Comparison of ENCODE assay signal across 8 cellular contexts in the genomic region with DNA sequence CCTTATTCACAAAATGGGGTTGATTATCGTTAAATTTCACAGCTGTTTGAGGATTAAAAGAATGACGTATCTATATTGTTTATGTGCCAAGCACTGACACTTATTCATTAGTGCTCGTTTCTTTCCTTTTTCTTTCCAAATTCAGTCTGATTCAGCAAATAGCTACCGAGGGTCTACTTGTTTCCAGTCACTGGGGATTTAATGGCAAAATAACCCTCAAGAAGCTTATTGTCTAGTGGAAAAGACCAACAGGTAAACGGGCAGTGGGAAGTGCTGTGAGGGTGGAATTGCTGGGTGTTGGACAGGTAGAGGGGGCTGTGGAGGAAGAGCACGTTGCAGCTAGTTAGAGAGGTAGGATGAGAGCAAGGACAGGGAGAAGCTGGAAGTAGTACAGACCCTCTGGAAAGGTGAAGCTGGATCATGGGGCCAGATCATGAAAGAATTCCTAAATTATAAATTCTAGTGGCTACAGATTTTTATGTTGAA. TPM values are rescaled to one million over a fixed set of nuclear protein-coding genes. Genes with fewer than 3 reads are reported as not detected.
DNase-seq lines count a peak whose midpoint lies in the region; ATAC-seq and TF ChIP-seq lines count a peak whose summit lies in the region.
"Had no signal": no experiment of that assay in that cellular context is flagged by ENCODE, and none has a peak within 500 bp of the region (broad histone marks: within the 10 kb centered on the region; RNA-seq: fewer than 3 reads in every experiment).

No MANE protein-coding gene starts in this region.

- CTCF ChIA-PET in activated CD8-positive, alpha-beta T cell treated with anti-CD3 and anti-CD28 coated beads for 36 hours (lab: Charles Lee) = interaction anchor here (0.7 to 3.2 kb wide), 25 partner anchors 8 to 527 kb away, joined by 3 to 23 read pairs (median 4); no protein-coding TSS in a partner anchor

- H3K4me3 Mint-ChIP-seq in activated CD8-positive, alpha-beta T cell treated with anti-CD3 and anti-CD28 coated beads for 36 hours = peak overlapping the region; percentile 68

- H3K27me3 Mint-ChIP-seq in activated CD8-positive, alpha-beta T cell treated with anti-CD3 and anti-CD28 coated beads for 36 hours = peaks cover 15% of the 10 kb centered on the region

- POLR2A ChIA-PET in activated CD8-positive, alpha-beta T cell treated with anti-CD3 and anti-CD28 coated beads for 36 hours (lab: Charles Lee) = interaction anchor here (1.1 kb wide), 1 partner anchor 70 kb away, joined by 3 read pairs; no protein-coding TSS in a partner anchor

- H3K4me2 ChIP-seq in hepatocyte = peak overlapping the region; percentile 67

- H2AFZ ChIP-seq in hepatocyte = peak overlapping the region; percentile 69

- H3K9ac ChIP-seq in HUES6 (ENCODE audit: low read length) = peak overlapping the region; percentile 6

- H3K79me2 ChIP-seq in hepatocyte = no peaks in the 10 kb centered on the region

- no peak for ATAC-seq in activated CD8-positive, alpha-beta T cell treated with anti-CD3 and anti-CD28 coated beads for 36 hours
- ATAC-seq in GM21825 (IDR thresholded peaks at IDR 0.05; ENCODE audit: unreplicated experiment) = no peak

- H3K36me3 ChIP-seq in HUES6 (ENCODE audit: control insufficient read depth, insufficient read depth, low read length) = no peaks in the 10 kb centered on the region
- no peaks in the 10 kb centered on the region for H3K36me3 ChIP-seq in hepatocyte (replicated peaks; ENCODE audit: insufficient read depth, low read depth)
- H3K36me3 ChIP-seq in stomach = no peaks in the 10 kb centered on the region

- peaks cover 19% of the 10 kb centered on the region for H3K4me1 Mint-ChIP-seq in activated CD8-positive, alpha-beta T cell treated with anti-CD3 and anti-CD28 coated beads for 36 hours (ENCODE audit: low read depth)

- intact Hi-C loops in activated CD8-positive, alpha-beta T cell treated with anti-CD3 and anti-CD28 coated beads for 36 hours (cut with micrococcal nuclease) = no loop called here
- intact Hi-C loops in stomach (cut with DNase I; ENCODE audit: low total_unique reads) = no loop called here

- WGBS in hepatocyte (ENCODE audit: low lambda C conversion rate, missing lambda C conversion rate) = 27% methylated on average over 6 of the region's 6 CpGs
- 6 to 17% (median 11%) methylated on average over 6 of the region's 6 CpGs for WGBS in stomach, 5 donors

- H3K4me1 ChIP-seq in HUES6 (ENCODE audit: control insufficient read depth, insufficient read depth, low read length) (peaks cover 12% of the 10 kb centered on the region), hepatocyte (ENCODE audit: insufficient read depth) (peaks cover 18% of the 10 kb centered on the region), stomach (peaks cover 9 to 18% (median 15%) of the 10 kb centered on the region in 4 donors)

- no peaks in the 10 kb centered on the region for H4K20me1 ChIP-seq in hepatocyte (ENCODE audit: insufficient read depth, poor library complexity, severe bottlenecking)

- H3K9me3 ChIP-seq in HUES6 (ENCODE audit: control insufficient read depth, insufficient read depth, low read depth, low read length) (no peaks in the 10 kb centered on the region), hepatocyte (ENCODE audit: low read depth) (no peaks in the 10 kb centered on the region), stomach (no peaks in the 10 kb centered on the region)

- no peak overlapping the region for H3K27ac Mint-ChIP-seq in activated CD8-positive, alpha-beta T cell treated with anti-CD3 and anti-CD28 coated beads for 36 hours
- H3K27ac Mint-ChIP-seq: dendritic cell treated with granulocyte-macrophage colony-stimulating factor and Interleukin-4, amounts not matched to agents 40 ng/mL and 50 ng/mL, for 4 days had no signal

- H3K27ac ChIP-seq in HUES6 (ENCODE audit: low read depth, low read length) (no peak overlapping the region), hepatocyte (peak overlapping the region; percentile 43), stomach (peak overlapping the region in 4 of 5 donors; percentile 33 to 70 (median 43))

- no peaks in the 10 kb centered on the region for H3K9me2 ChIP-seq in hepatocyte (replicated peaks; ENCODE audit: insufficient read depth)

- no peak for DNase-seq in activated CD8-positive, alpha-beta T cell treated with anti-CD3 and anti-CD28 coated beads for 36 hours
- DNase-seq in hepatocyte (ENCODE audit: low spot score) (no peak), stomach (no peak), GM10266 (ENCODE audit: extremely low spot score) (no peak), NCI-H1694 treated with DMSO at 0.1 percent for 48 hours (lab: John Stamatoyannopoulos, UW) (no peak)

- H3K36me3 Mint-ChIP-seq in activated CD8-positive, alpha-beta T cell treated with anti-CD3 and anti-CD28 coated beads for 36 hours (ENCODE audit: low read depth) = no peaks in the 10 kb centered on the region

- TF ChIP-seq EP300 in stomach (IDR thresholded peaks at IDR 0.05) = no peak

- H3K4me3 ChIP-seq in HUES6 (ENCODE audit: low read depth, low read length) = peak overlapping the region; percentile 56
- no peak overlapping the region for H3K4me3 ChIP-seq in hepatocyte
- peak overlapping the region; percentile 34 to 49 (median 42) for H3K4me3 ChIP-seq in stomach

- H3K27me3 ChIP-seq in HUES6 (ENCODE audit: control insufficient read depth, insufficient read depth, low read length) (peaks cover 3% of the 10 kb centered on the region; the same call in 1 of the 2 replicates), hepatocyte (no peaks in the 10 kb centered on the region), stomach (peaks cover 0 to 18% (median 0%) of the 10 kb centered on the region in 3 donors)

- no peaks in the 10 kb centered on the region for H3K9me3 Mint-ChIP-seq in activated CD8-positive, alpha-beta T cell treated with anti-CD3 and anti-CD28 coated beads for 36 hours
- H3K9me3 Mint-ChIP-seq: dendritic cell treated with granulocyte-macrophage colony-stimulating factor and Interleukin-4, amounts not matched to agents 40 ng/mL and 50 ng/mL, for 4 days had no signal

- TF ChIP-seq CTCF in activated CD8-positive, alpha-beta T cell treated with anti-CD3 and anti-CD28 coated beads for 36 hours (IDR thresholded peaks at IDR 0.05) = peak; percentile 66
- TF ChIP-seq CTCF in hepatocyte (IDR thresholded peaks at IDR 0.05; ENCODE audit: poor library complexity) = no peak
- peak in 1 of 7 experiments; percentile 16 for TF ChIP-seq CTCF in stomach (IDR thresholded peaks at IDR 0.05)
- no peak for TF ChIP-seq CTCF in GM10266 (IDR thresholded peaks at IDR 0.05; ENCODE audit: control insufficient read depth, insufficient read depth, low read depth, missing control alignments)

- no peak for TF ChIP-seq POLR2A in stomach (IDR thresholded peaks at IDR 0.05)

RNA-seq across cellular contexts. Expression of gene BIRC3, which starts 48.3 kb away (rescaled TPM):
- total RNA-seq in activated CD8-positive, alpha-beta T cell treated with anti-CD3 and anti-CD28 coated beads for 36 hours = 100 to 1,000 TPM; 102 to 108 TPM
- total RNA-seq in hepatocyte (11.6 and 13.6 TPM in 2 replicates), stomach (100 to 1,000 TPM in 1 of 5 donors, 10 to 100 TPM in 3, under 1 TPM in 1; 0.58 to 137 (median 33.4) TPM)
- polyA plus RNA-seq in hepatocyte (11.5 and 13.7 TPM in 2 replicates), stomach (10 to 100 TPM; 43.3 to 78.1 (median 46.4) TPM)
